9 cellular contexts compared by ENCODE assay signal in the genomic region with DNA sequence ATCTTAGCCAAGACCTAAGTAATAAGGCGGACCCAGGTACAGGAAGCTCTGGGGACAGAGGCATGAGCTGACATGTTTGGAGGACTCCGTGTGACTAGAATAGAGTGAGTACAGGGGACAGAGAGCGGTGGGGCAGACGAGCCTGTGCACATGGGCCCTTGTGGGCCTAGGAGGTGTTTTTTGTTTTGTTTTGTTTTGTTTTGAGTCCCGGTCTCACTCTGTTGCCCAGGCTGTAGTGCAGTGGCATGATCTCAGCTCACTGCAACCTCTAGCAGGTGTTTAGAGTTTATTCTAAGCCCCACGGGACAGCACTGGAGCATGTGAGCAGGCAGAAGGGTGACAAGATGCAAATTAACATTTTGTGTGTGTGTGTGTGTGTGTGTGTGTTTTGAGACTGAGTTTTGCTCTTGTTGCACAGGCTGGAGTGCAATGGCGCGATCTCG. TPM values are rescaled to one million over a fixed set of nuclear protein-coding genes. Genes with fewer than 3 reads are reported as not detected.
DNase-seq lines count a peak whose midpoint lies in the region; ATAC-seq and TF ChIP-seq lines count a peak whose summit lies in the region.
"Had no signal": no experiment of that assay in that cellular context is flagged by ENCODE, and none has a peak within 500 bp of the region (broad histone marks: within the 10 kb centered on the region; RNA-seq: fewer than 3 reads in every experiment).

No MANE protein-coding gene starts in this region.

- DNase-seq in central memory CD8-positive, alpha-beta T cell (ENCODE audit: low spot score in 2 of 2), result no peak
- DNase-seq in NCI-H446 (lab: John Stamatoyannopoulos, UW) (no peak), NCI-H2227 treated with DMSO at 0.1 percent for 48 hours (lab: John Stamatoyannopoulos, UW) (no peak), NCI-H524 treated with DMSO at 0.1 percent for 48 hours (lab: John Stamatoyannopoulos, UW) (no peak), MCF 10A (ENCODE audit: unreplicated experiment) (no peak)
- DNase-seq: NCI-H1105 had no signal

- intact Hi-C loops in MCF 10A (cut with micrococcal nuclease), result no loop called here

- H3K9me3 Mint-ChIP-seq in central memory CD8-positive, alpha-beta T cell, result no peaks in the 10 kb centered on the region
- no peaks in the 10 kb centered on the region for H3K9me3 Mint-ChIP-seq in MCF 10A (ENCODE audit: unreplicated experiment)

- ATAC-seq in GM18505 (IDR thresholded peaks at IDR 0.05; ENCODE audit: unreplicated experiment) (no peak), GM19455 (IDR thresholded peaks at IDR 0.05; ENCODE audit: unreplicated experiment) (peak; percentile 33), HG03439 (IDR thresholded peaks at IDR 0.05; ENCODE audit: unreplicated experiment) (peak; percentile 25)
- no peak for ATAC-seq in central memory CD8-positive, alpha-beta T cell (replicated peaks; ENCODE audit: extremely low read depth, poor library complexity, severe bottlenecking)

- no peaks in the 10 kb centered on the region for H3K27me3 Mint-ChIP-seq in central memory CD8-positive, alpha-beta T cell
- H3K27me3 Mint-ChIP-seq in MCF 10A (ENCODE audit: insufficient read depth, unreplicated experiment), result no peaks in the 10 kb centered on the region

- peaks cover 19% of the 10 kb centered on the region for H3K36me3 Mint-ChIP-seq in central memory CD8-positive, alpha-beta T cell (ENCODE audit: insufficient read depth)
- peaks cover 6% of the 10 kb centered on the region for H3K36me3 Mint-ChIP-seq in MCF 10A (ENCODE audit: insufficient read depth, unreplicated experiment)

- no peak for TF ChIP-seq CTCF in MCF 10A (IDR thresholded peaks at IDR 0.05; ENCODE audit: unreplicated experiment)

- no TSS peak for BruUV-seq in MCF 10A (replicated peaks; lab: Mats Ljungman, UMichigan)

- POLR2A ChIA-PET in MCF 10A (lab: Yijun Ruan, JAX), result interaction anchor here (0.7 kb wide), 1 partner anchor 114 kb away, joined by 3 read pairs; no protein-coding TSS in a partner anchor

- no peak overlapping the region for H3K4me3 Mint-ChIP-seq in central memory CD8-positive, alpha-beta T cell
- no peak overlapping the region for H3K4me3 Mint-ChIP-seq in MCF 10A (ENCODE audit: unreplicated experiment)

- H3K27ac Mint-ChIP-seq in central memory CD8-positive, alpha-beta T cell (ENCODE audit: low read depth), result peak overlapping the region; percentile 75
- no peak overlapping the region for H3K27ac Mint-ChIP-seq in MCF 10A (ENCODE audit: low read depth, unreplicated experiment)

- peak; percentile 46 for TF ChIP-seq POLR2A in GM18505 (IDR thresholded peaks at IDR 0.05; ENCODE audit: borderline replicate concordance, extremely low read depth, insufficient read depth, insufficient read length)

- H3K4me1 Mint-ChIP-seq in central memory CD8-positive, alpha-beta T cell, result peaks cover 20% of the 10 kb centered on the region
- peaks cover 23% of the 10 kb centered on the region for H3K4me1 Mint-ChIP-seq in MCF 10A (ENCODE audit: insufficient read depth, unreplicated experiment)

- CTCF ChIA-PET in MCF 10A (lab: Yijun Ruan, JAX), result interaction anchor here (0.6 to 1.6 kb wide), 2 partner anchors 51 to 59 kb away, joined by 4 to 7 read pairs; no protein-coding TSS in a partner anchor

RNA-seq across cellular contexts. Expression of a gene that starts 3.1 kb away (rescaled TPM):
- 17.5 and 23.9 TPM in 2 replicates for total RNA-seq in MCF 10A (2022)

RNA-seq across cellular contexts. Expression of a gene that starts 46.2 kb away (rescaled TPM):
- total RNA-seq in MCF 10A (2022), result 41.5 and 41.8 TPM in 2 replicates

RNA-seq across cellular contexts. Expression of a gene that starts 53.3 kb away (rescaled TPM):
- total RNA-seq in MCF 10A (2022), result 4.0 and 5.7 TPM in 2 replicates

Comparison
In these comparisons a context has a peak if more than half of its experiments do, and no peak if none do; other contexts are left out.
1. ATAC-seq: peak in GM19455 (single experiment) and HG03439 (single experiment); none in GM18505 (single experiment) and central memory CD8-positive, alpha-beta T cell (single experiment).